ENCODE assay signal across 1 cellular context in the genomic region with DNA sequence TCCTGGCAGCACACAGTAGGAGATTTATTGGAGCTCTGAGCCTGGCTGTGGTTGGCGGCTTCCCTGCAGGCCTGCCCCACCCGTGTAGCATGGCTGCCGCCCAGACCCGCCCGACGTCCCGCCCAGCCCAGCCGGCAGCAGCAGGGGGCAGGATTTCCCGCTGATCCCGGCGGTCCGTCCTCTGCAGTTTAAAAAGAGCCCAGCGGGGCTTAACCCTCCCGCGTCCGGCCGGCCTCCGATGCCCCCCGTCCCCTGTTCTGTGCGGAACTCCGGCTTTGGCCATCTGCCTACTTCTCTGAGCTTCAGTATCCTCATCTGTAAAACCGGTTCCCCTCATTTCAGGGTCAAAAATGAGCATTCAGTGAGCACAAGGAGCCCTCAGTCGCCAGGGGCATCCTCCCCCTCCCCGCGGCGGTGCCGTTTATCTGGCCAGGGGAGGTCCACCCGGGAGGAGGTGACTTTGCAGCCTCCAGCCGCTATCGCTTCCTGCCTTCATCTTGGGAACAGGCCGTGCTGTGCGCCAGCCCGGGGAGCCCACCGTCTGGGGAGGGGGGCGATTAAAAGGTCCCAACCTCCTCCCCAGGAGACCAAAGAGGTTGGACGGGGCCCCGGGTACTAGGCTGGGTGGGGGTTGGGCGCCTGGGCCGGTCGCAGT.
TF ChIP-seq lines count a peak whose summit lies in the region.

Gene GAS2L1, plus strand, starts transcription at position 476 of the 655 bp plus-strand sequence. CDS start 1,456 bp downstream, outside the sequence.

TF ChIP-seq in K562, 482 proteins besides CTCF, POLR2A, EP300 and RAD21 (continued from another document and continues in another):
- TF ChIP-seq, protein P1, sequence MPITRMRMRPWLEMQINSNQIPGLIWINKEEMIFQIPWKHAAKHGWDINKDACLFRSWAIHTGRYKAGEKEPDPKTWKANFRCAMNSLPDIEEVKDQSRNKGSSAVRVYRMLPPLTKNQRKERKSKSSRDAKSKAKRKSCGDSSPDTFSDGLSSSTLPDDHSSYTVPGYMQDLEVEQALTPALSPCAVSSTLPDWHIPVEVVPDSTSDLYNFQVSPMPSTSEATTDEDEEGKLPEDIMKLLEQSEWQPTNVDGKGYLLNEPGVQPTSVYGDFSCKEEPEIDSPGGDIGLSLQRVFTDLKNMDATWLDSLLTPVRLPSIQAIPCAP (CRISPR knock-in tag; IDR thresholded peaks at IDR 0.05; ENCODE audit: borderline replicate concordance): no peak
- TF ChIP-seq ZFP1 (CRISPR knock-in tag; IDR thresholded peaks at IDR 0.05) (no peak), ZNF699 (CRISPR knock-in tag; IDR thresholded peaks at IDR 0.05; ENCODE audit: insufficient replicate concordance) (no peak), SIN3B (IDR thresholded peaks at IDR 0.05; ENCODE audit: low read depth) (no peak), ESRRA (IDR thresholded peaks at IDR 0.05; ENCODE audit: borderline replicate concordance, low read depth) (peak; percentile 16; the same call in 1 of the 2 replicates), SP2 (IDR thresholded peaks at IDR 0.05; ENCODE audit: extremely low read depth, low read depth, low read length, poor library complexity, severe bottlenecking) (no peak), NFIX (CRISPR knock-in tag; IDR thresholded peaks at IDR 0.05; ENCODE audit: low read depth) (no peak), ZNF830 (CRISPR knock-in tag; IDR thresholded peaks at IDR 0.05) (no peak), TOE1 (IDR thresholded peaks at IDR 0.05; ENCODE audit: borderline replicate concordance) (peak; percentile 83), TOE1 (CRISPR knock-in tag; IDR thresholded peaks at IDR 0.05; ENCODE audit: borderline replicate concordance, low read depth) (no peak), RHOXF2B (CRISPR knock-in tag; conservative IDR thresholded peaks at IDR 0.05) (no peak), ZC3H11A (IDR thresholded peaks at IDR 0.05; ENCODE audit: low read depth, low read length) (no peak), EZH2 (IDR thresholded peaks at IDR 0.05; ENCODE audit: borderline replicate concordance, low read depth, low read length) (no peak), ZKSCAN3 (CRISPR knock-in tag; IDR thresholded peaks at IDR 0.05) (no peak), TAF7 (tag; IDR thresholded peaks at IDR 0.05) (no peak), NFYB (IDR thresholded peaks at IDR 0.05; ENCODE audit: extremely low read depth, insufficient read length) (no peak), CCNT2 (IDR thresholded peaks at IDR 0.05; ENCODE audit: borderline replicate concordance, extremely low read depth, insufficient read length, low read depth, low read length) (peak; percentile 38), ZBTB43 (CRISPR knock-in tag; IDR thresholded peaks at IDR 0.05) (no peak), SOX6 (IDR thresholded peaks at IDR 0.05) (peak; percentile 32; the same call in 1 of the 2 replicates), E2F3 (CRISPR knock-in tag; IDR thresholded peaks at IDR 0.05) (no peak), ZC3H4 (CRISPR knock-in tag; IDR thresholded peaks at IDR 0.05; ENCODE audit: borderline replicate concordance) (no peak), HIVEP1 (CRISPR knock-in tag; IDR thresholded peaks at IDR 0.05) (no peak), SMARCE1 (IDR thresholded peaks at IDR 0.05) (peak; percentile 66), ZNF592 (IDR thresholded peaks at IDR 0.05) (no peak), ZNF764 (CRISPR knock-in tag; IDR thresholded peaks at IDR 0.05; ENCODE audit: low read depth) (no peak), MTA1 (IDR thresholded peaks at IDR 0.05; ENCODE audit: borderline replicate concordance) (0 out of 2 replicates have a peak, but pooled peaks have one; percentile 58), CHCHD3 (CRISPR knock-in tag; IDR thresholded peaks at IDR 0.05) (no peak), ZZZ3 (IDR thresholded peaks at IDR 0.05) (no peak), ZNF143 (CRISPR knock-in tag; IDR thresholded peaks at IDR 0.05) (no peak)
- TF ChIP-seq, protein P2, sequence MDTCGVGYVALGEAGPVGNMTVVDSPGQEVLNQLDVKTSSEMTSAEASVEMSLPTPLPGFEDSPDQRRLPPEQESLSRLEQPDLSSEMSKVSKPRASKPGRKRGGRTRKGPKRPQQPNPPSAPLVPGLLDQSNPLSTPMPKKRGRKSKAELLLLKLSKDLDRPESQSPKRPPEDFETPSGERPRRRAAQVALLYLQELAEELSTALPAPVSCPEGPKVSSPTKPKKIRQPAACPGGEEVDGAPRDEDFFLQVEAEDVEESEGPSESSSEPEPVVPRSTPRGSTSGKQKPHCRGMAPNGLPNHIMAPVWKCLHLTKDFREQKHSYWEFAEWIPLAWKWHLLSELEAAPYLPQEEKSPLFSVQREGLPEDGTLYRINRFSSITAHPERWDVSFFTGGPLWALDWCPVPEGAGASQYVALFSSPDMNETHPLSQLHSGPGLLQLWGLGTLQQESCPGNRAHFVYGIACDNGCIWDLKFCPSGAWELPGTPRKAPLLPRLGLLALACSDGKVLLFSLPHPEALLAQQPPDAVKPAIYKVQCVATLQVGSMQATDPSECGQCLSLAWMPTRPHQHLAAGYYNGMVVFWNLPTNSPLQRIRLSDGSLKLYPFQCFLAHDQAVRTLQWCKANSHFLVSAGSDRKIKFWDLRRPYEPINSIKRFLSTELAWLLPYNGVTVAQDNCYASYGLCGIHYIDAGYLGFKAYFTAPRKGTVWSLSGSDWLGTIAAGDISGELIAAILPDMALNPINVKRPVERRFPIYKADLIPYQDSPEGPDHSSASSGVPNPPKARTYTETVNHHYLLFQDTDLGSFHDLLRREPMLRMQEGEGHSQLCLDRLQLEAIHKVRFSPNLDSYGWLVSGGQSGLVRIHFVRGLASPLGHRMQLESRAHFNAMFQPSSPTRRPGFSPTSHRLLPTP (IDR thresholded peaks at IDR 0.05; ENCODE audit: borderline replicate concordance, extremely low read depth, insufficient read length): no peak
- TF ChIP-seq, protein P3, sequence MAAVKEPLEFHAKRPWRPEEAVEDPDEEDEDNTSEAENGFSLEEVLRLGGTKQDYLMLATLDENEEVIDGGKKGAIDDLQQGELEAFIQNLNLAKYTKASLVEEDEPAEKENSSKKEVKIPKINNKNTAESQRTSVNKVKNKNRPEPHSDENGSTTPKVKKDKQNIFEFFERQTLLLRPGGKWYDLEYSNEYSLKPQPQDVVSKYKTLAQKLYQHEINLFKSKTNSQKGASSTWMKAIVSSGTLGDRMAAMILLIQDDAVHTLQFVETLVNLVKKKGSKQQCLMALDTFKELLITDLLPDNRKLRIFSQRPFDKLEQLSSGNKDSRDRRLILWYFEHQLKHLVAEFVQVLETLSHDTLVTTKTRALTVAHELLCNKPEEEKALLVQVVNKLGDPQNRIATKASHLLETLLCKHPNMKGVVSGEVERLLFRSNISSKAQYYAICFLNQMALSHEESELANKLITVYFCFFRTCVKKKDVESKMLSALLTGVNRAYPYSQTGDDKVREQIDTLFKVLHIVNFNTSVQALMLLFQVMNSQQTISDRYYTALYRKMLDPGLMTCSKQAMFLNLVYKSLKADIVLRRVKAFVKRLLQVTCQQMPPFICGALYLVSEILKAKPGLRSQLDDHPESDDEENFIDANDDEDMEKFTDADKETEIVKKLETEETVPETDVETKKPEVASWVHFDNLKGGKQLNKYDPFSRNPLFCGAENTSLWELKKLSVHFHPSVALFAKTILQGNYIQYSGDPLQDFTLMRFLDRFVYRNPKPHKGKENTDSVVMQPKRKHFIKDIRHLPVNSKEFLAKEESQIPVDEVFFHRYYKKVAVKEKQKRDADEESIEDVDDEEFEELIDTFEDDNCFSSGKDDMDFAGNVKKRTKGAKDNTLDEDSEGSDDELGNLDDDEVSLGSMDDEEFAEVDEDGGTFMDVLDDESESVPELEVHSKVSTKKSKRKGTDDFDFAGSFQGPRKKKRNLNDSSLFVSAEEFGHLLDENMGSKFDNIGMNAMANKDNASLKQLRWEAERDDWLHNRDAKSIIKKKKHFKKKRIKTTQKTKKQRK (IDR thresholded peaks at IDR 0.05; ENCODE audit: borderline replicate concordance, low read depth, low read length): no peak
- TF ChIP-seq, protein P4, sequence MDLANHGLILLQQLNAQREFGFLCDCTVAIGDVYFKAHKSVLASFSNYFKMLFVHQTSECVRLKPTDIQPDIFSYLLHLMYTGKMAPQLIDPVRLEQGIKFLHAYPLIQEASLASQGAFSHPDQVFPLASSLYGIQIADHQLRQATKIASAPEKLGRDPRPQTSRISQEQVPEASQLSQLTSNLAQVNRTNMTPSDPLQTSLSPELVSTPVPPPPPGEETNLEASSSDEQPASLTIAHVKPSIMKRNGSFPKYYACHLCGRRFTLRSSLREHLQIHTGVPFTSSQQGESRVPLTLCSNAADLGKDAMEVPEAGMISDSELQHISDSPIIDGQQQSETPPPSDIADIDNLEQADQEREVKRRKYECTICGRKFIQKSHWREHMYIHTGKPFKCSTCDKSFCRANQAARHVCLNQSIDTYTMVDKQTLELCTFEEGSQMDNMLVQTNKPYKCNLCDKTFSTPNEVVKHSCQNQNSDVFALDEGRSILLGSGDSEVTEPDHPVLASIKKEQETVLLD (IDR thresholded peaks at IDR 0.05): peak; percentile 49; the same call in 1 of the 2 replicates
- TF ChIP-seq, protein P5, sequence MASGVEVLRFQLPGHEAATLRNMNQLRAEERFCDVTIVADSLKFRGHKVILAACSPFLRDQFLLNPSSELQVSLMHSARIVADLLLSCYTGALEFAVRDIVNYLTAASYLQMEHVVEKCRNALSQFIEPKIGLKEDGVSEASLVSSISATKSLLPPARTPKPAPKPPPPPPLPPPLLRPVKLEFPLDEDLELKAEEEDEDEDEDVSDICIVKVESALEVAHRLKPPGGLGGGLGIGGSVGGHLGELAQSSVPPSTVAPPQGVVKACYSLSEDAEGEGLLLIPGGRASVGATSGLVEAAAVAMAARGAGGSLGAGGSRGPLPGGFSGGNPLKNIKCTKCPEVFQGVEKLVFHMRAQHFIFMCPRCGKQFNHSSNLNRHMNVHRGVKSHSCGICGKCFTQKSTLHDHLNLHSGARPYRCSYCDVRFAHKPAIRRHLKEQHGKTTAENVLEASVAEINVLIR (CRISPR knock-in tag; IDR thresholded peaks at IDR 0.05): no peak
- TF ChIP-seq, protein P6, sequence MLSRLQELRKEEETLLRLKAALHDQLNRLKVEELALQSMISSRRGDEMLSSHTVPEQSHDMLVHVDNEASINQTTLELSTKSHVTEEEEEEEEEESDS (CRISPR knock-in tag; IDR thresholded peaks at IDR 0.05): no peak
- TF ChIP-seq, protein P7, sequence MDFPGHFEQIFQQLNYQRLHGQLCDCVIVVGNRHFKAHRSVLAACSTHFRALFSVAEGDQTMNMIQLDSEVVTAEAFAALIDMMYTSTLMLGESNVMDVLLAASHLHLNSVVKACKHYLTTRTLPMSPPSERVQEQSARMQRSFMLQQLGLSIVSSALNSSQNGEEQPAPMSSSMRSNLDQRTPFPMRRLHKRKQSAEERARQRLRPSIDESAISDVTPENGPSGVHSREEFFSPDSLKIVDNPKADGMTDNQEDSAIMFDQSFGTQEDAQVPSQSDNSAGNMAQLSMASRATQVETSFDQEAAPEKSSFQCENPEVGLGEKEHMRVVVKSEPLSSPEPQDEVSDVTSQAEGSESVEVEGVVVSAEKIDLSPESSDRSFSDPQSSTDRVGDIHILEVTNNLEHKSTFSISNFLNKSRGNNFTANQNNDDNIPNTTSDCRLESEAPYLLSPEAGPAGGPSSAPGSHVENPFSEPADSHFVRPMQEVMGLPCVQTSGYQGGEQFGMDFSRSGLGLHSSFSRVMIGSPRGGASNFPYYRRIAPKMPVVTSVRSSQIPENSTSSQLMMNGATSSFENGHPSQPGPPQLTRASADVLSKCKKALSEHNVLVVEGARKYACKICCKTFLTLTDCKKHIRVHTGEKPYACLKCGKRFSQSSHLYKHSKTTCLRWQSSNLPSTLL (IDR thresholded peaks at IDR 0.05): no peak
- TF ChIP-seq, protein P8, sequence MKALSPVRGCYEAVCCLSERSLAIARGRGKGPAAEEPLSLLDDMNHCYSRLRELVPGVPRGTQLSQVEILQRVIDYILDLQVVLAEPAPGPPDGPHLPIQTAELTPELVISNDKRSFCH (CRISPR knock-in tag; IDR thresholded peaks at IDR 0.05): no peak
- TF ChIP-seq, protein P8 (tag; IDR thresholded peaks at IDR 0.05): no peak
